In genomic region chr13:74145249-74145970, GRCh38 we compare ENCODE assay signal across 1 cellular context.
TF ChIP-seq lines count a peak whose summit lies in the region.

No MANE protein-coding gene starts in this region.

TF ChIP-seq in SK-N-SH, 30 proteins besides CTCF, POLR2A, EP300 and RAD21 (continued from another document):
- TF ChIP-seq PBX3 (IDR thresholded peaks at IDR 0.05) (no peak), FOSL2 (IDR thresholded peaks at IDR 0.05; ENCODE audit: borderline replicate concordance, low read depth) (no peak), NFIC (IDR thresholded peaks at IDR 0.05; ENCODE audit: borderline replicate concordance) (no peak), USF1 (IDR thresholded peaks at IDR 0.05; ENCODE audit: borderline replicate concordance, low read depth) (no peak)
